In genomic region chr12:27970391-27970980, GRCh38 we compare ENCODE assay signal across 8 cellular contexts. TPM values are rescaled to one million over a fixed set of nuclear protein-coding genes. Genes with fewer than 3 reads are reported as not detected.
DNase-seq lines count a peak whose midpoint lies in the region; ATAC-seq and TF ChIP-seq lines count a peak whose summit lies in the region.

No MANE protein-coding gene starts in this region.

- TF ChIP-seq CTCF in AG04450 (IDR thresholded peaks at IDR 0.05; ENCODE audit: low read depth, low read length) (no peak), body of pancreas (IDR thresholded peaks at IDR 0.05) (no peak), thoracic aorta (IDR thresholded peaks at IDR 0.05) (no peak), GM10248 (IDR thresholded peaks at IDR 0.05; ENCODE audit: control extremely low read depth, extremely low read depth, low read depth, missing control alignments) (no peak)

- ATAC-seq in GM18909 (IDR thresholded peaks at IDR 0.05; ENCODE audit: poor library complexity, unreplicated experiment) (peak; percentile 38), HG03280 (IDR thresholded peaks at IDR 0.05; ENCODE audit: unreplicated experiment) (peak; percentile 34), body of pancreas (peak; percentile 13), thoracic aorta (ENCODE audit: insufficient number of reproducible peaks, low FRiP score, low read depth) (no peak), HG03457 (IDR thresholded peaks at IDR 0.05; ENCODE audit: unreplicated experiment) (no peak)

- H3K27ac ChIP-seq in AG04450 (ENCODE audit: low read depth, low read length): no peak overlapping the region
- H3K27ac ChIP-seq in body of pancreas: no peak overlapping the region
- H3K27ac ChIP-seq in thoracic aorta: peak overlapping the region; percentile 47 to 57

- no peak for TF ChIP-seq POLR2A in body of pancreas (IDR thresholded peaks at IDR 0.05)

- DNase-seq in AG04450 (ENCODE audit: low read depth, low spot score) (no peak), body of pancreas (peak in 2 of 4 donors; percentile 23 to 37), kidney tubule cell (ENCODE audit: low spot score) (peak; percentile 34), thoracic aorta (ENCODE audit: low spot score) (no peak), GM10248 (ENCODE audit: extremely low spot score) (no peak)

- POLR2A ChIA-PET in AG04450 (lab: Yijun Ruan, JAX) (interaction anchor here (0.5 kb wide), 1 partner anchor 920 kb away, joined by 3 read pairs; no protein-coding TSS in a partner anchor), GM10248 (lab: Yijun Ruan, JAX) (no interaction called here)

- H3K4me3 ChIP-seq in AG04450 (ENCODE audit: low read depth, low read length) (peak overlapping the region; percentile 66), body of pancreas (no peak overlapping the region), thoracic aorta (peak overlapping the region; percentile 83)

- CTCF ChIA-PET in AG04450 (lab: Charles Lee): interaction anchor here (0.6 to 1.3 kb wide), 3 partner anchors 100 to 238 kb away, joined by 3 to 4 read pairs (median 4); no protein-coding TSS in a partner anchor
- CTCF ChIA-PET in GM10248 (lab: Yijun Ruan, JAX): interaction anchor here (1.0 to 1.4 kb wide), 2 partner anchors 8 to 30 kb away, joined by 3 to 6 read pairs; no protein-coding TSS in a partner anchor

- intact Hi-C loops in body of pancreas (cut with DNase I): no loop called here

- H3K36me3 ChIP-seq in body of pancreas (replicated peaks in 1 of 2; ENCODE audit: insufficient read depth in 1 of 2, low read depth in 2 of 2): no peaks in the 10 kb centered on the region
- H3K36me3 ChIP-seq in thoracic aorta: no peaks in the 10 kb centered on the region

- WGBS in body of pancreas, 2 donors: 1 to 25% methylated on average over 12 to 43 of the region's 64 CpGs

- H3K27me3 ChIP-seq in AG04450 (ENCODE audit: control insufficient read depth, insufficient read depth, low read length) (no peaks in the 10 kb centered on the region), body of pancreas (no peaks in the 10 kb centered on the region), thoracic aorta (replicated peaks; ENCODE audit: insufficient read depth) (no peaks in the 10 kb centered on the region)

- H3K4me1 ChIP-seq in body of pancreas (peaks cover 47% of the 10 kb centered on the region), thoracic aorta (ENCODE audit: control insufficient read depth in 1 of 2, low read depth in 2 of 2) (peaks cover 13 to 49% of the 10 kb centered on the region in 2 donors)

- H3K9me3 ChIP-seq in AG04450 (ENCODE audit: control insufficient read depth, insufficient read depth, low read length) (no peaks in the 10 kb centered on the region), body of pancreas (no peaks in the 10 kb centered on the region), thoracic aorta (no peaks in the 10 kb centered on the region)

RNA-seq across cellular contexts. Expression of gene PTHLH, which starts 2.0 kb away (rescaled TPM):
- 1.5 and 1.9 TPM in 2 replicates for polyA plus RNA-seq in AG04450 (2011; rRNA removed)
- 0.55 and 1.3 TPM in 2 replicates for polyA minus RNA-seq in AG04450 (2011; rRNA and poly(A)+ RNA removed)
- total RNA-seq in body of pancreas (under 1 TPM in 1 of 2 donors, not detected in 1; 0.78 TPM), thoracic aorta (1 to 10 TPM; 5.6 to 8.1 TPM)

Comparison
In these comparisons a context has a peak if more than half of its experiments do, and no peak if none do; other contexts are left out.
1. H3K27ac ChIP-seq: peak in thoracic aorta (2 of 2); none in AG04450 (single experiment) and body of pancreas (0 of 4).
2. H3K4me3 ChIP-seq: peak in AG04450 (single experiment) and thoracic aorta (single experiment); none in body of pancreas (0 of 2).
3. ATAC-seq: peak in GM18909 (single experiment), HG03280 (single experiment) and body of pancreas (single experiment); none in thoracic aorta (single experiment) and HG03457 (single experiment).